Comparison of ENCODE assay signal across 17 cellular contexts in the genomic region with DNA sequence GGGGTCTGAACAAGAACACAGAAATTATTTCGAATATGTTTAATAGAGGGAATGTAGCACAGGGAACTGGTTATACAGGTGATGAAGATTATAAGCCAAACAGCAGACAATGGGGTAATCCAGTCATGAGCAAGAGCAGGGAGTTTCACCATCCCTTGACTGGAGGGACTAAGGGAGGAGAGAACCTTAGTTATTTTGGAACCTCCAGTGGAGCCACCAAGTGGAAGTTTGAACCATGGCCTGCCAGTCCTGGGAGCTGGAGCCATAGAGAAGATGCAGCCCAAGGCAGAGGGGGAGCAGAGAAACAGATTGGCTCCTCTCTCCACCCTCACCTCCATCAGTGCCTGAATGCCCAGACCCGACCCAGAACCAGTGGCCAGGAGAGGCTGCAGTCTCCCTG.
A peak's percentile ranks its signal among the peaks of the same experiment; 100 is the strongest.
DNase-seq lines count a peak whose midpoint lies in the region; ATAC-seq, FAIRE-seq and TF ChIP-seq lines count a peak whose summit lies in the region.
"Had no signal": no experiment of that assay in that cellular context is flagged by ENCODE, and none has a peak within 500 bp of the region (broad histone marks: within the 10 kb centered on the region; RNA-seq: fewer than 3 reads in every experiment).

No MANE protein-coding gene starts in this region.

- FAIRE-seq in K562 (lab: Jason Lieb, UNC): no peak
- FAIRE-seq: G401.6 had no signal

- H3K36me3 ChIP-seq in K562 (ENCODE audit: control insufficient read depth, insufficient read depth, low read length): no peaks in the 10 kb centered on the region

- BruUV-seq in K562 (replicated peaks; lab: Mats Ljungman, UMichigan): no TSS peak

- H3K27me3 Mint-ChIP-seq in H9 (ENCODE audit: low read depth): no peaks in the 10 kb centered on the region
- H3K27me3 Mint-ChIP-seq: B cell, IgD-negative memory B cell had no signal

- H3K4me3 ChIP-seq in NB4 (ENCODE audit: low read depth, low read length) (no peak overlapping the region), K562 (no peak overlapping the region)

- H3K79me2 ChIP-seq in H9 (ENCODE audit: insufficient read depth, low read length) (no peaks in the 10 kb centered on the region), K562 (ENCODE audit: control insufficient read depth, insufficient read depth, low read length) (no peaks in the 10 kb centered on the region)

- no peaks in the 10 kb centered on the region for H3K9me3 Mint-ChIP-seq in H9
- H3K9me3 Mint-ChIP-seq: IgD-negative memory B cell had no signal

- no peaks in the 10 kb centered on the region for H3K9me1 ChIP-seq in K562 (ENCODE audit: control insufficient read depth, insufficient read depth, low read length)

- no peaks in the 10 kb centered on the region for H3K27me3 ChIP-seq in H9 (ENCODE audit: insufficient read depth, low read length)
- H3K27me3 ChIP-seq in K562 (ENCODE audit: control insufficient read depth in 2 of 2, insufficient read depth in 2 of 2, low read length in 2 of 2): no peaks in the 10 kb centered on the region
- H3K27me3 ChIP-seq in foreskin keratinocyte: no peaks in the 10 kb centered on the region

- no peak overlapping the region for H2BK20ac ChIP-seq in H9 (ENCODE audit: low read depth, low read length, poor library complexity, severe bottlenecking)

- TF ChIP-seq CTCF in H9 (conservative IDR thresholded peaks at IDR 0.05) (0 out of 3 replicates have a peak, but pooled peaks have one; percentile 19), NB4 (IDR thresholded peaks at IDR 0.05; ENCODE audit: low read depth, low read length) (no peak), K562 (IDR thresholded peaks at IDR 0.05 in 2 of 3, conservative IDR thresholded peaks at IDR 0.05 in 1 of 3; ENCODE audit: insufficient read depth in 2 of 3, low read depth in 1 of 3, low read length in 3 of 3) (peak in 1 of 3 experiments; percentile 16; a peak in 1 of 6 replicates), foreskin keratinocyte (conservative IDR thresholded peaks at IDR 0.05) (no peak)

- H2AK5ac ChIP-seq in H9 (ENCODE audit: insufficient read length, low read length): no peak overlapping the region

- WGBS in H9 (ENCODE audit: extremely low coverage, insufficient read length, low lambda C conversion rate): no CpG with 5 or more reads among the region's 2 CpGs
- 0% methylated on average over 2 of the region's 2 CpGs for WGBS in K562 (ENCODE audit: insufficient coverage, low coverage, missing lambda C conversion rate)

- no peak overlapping the region for H3K4ac ChIP-seq in H9 (ENCODE audit: low read depth, low read length)

- H3K14ac ChIP-seq in H9 (ENCODE audit: insufficient read depth, low read length): no peak overlapping the region

- no peak overlapping the region for H2BK15ac ChIP-seq in H9 (ENCODE audit: low read depth, low read length)

- no peak overlapping the region for H3K56ac ChIP-seq in H9 (ENCODE audit: insufficient read length, low read depth, low read length)

- H3K23ac ChIP-seq in H9 (ENCODE audit: insufficient read length, low read depth, low read length): no peak overlapping the region

- in situ Hi-C loops in K562 (cut with MboI): no loop called here

- TF ChIP-seq EP300 in K562 (IDR thresholded peaks at IDR 0.05; ENCODE audit: low read length): no peak

- no peaks in the 10 kb centered on the region for H3K36me3 Mint-ChIP-seq in H9 (ENCODE audit: insufficient read depth in 1 of 3, low read depth in 3 of 3)
- H3K36me3 Mint-ChIP-seq: IgD-negative memory B cell had no signal

- no peak overlapping the region for H3K4me3 Mint-ChIP-seq in H9
- H3K4me3 Mint-ChIP-seq: B cell, IgD-negative memory B cell had no signal

- H3K4me1 Mint-ChIP-seq in H9: no peaks in the 10 kb centered on the region

- H3K9me3 ChIP-seq in H9 (ENCODE audit: control insufficient read depth, low read depth, low read length) (no peaks in the 10 kb centered on the region), K562 (replicated peaks; ENCODE audit: control insufficient read depth, insufficient read depth, low read depth, low read length) (no peaks in the 10 kb centered on the region)

- no peak overlapping the region for H4K5ac ChIP-seq in H9 (ENCODE audit: insufficient read length, low read depth, low read length)

- no peak for TF ChIP-seq POLR2A in NB4 (IDR thresholded peaks at IDR 0.05; ENCODE audit: extremely low read depth, insufficient read length)
- TF ChIP-seq POLR2A in K562 (conservative IDR thresholded peaks at IDR 0.05): no peak

- POLR2A ChIA-PET in K562 (lab: Yijun Ruan, JAX): interaction anchor here (1.4 kb wide), 1 partner anchor 11 kb away, joined by 5 read pairs; no protein-coding TSS in a partner anchor

- TF ChIP-seq RAD21 in K562 (CRISPR knock-in tag; conservative IDR thresholded peaks at IDR 0.05 in 1 of 2, IDR thresholded peaks at IDR 0.05 in 1 of 2): peak in 1 of 2 experiments; percentile 3; a peak in 1 of 4 replicates

- H2BK12ac ChIP-seq in H9 (ENCODE audit: insufficient read length, low read depth, low read length): no peak overlapping the region

- H3K4me2 ChIP-seq in H9 (ENCODE audit: insufficient read depth, insufficient read length, low read length) (no peak overlapping the region), K562 (ENCODE audit: insufficient read depth, low read length) (no peak overlapping the region)

- H4K20me1 ChIP-seq in H9 (ENCODE audit: control insufficient read depth, insufficient read depth, insufficient read length): no peaks in the 10 kb centered on the region
- H4K20me1 ChIP-seq in K562 (replicated peaks; ENCODE audit: control insufficient read depth, insufficient read depth, low read length): no peaks in the 10 kb centered on the region

- no peak overlapping the region for H3K27ac Mint-ChIP-seq in H9
- H3K27ac Mint-ChIP-seq: B cell, IgD-negative memory B cell had no signal

- no peaks in the 10 kb centered on the region for H3K4me1 ChIP-seq in H9 (ENCODE audit: insufficient read depth, low read length)
- no peaks in the 10 kb centered on the region for H3K4me1 ChIP-seq in K562 (replicated peaks in 1 of 2; ENCODE audit: control insufficient read depth in 2 of 2, insufficient read depth in 2 of 2, low read length in 2 of 2)
- H3K4me1 ChIP-seq in foreskin keratinocyte: no peaks in the 10 kb centered on the region

- no peak overlapping the region for H4K8ac ChIP-seq in H9 (replicated peaks; ENCODE audit: insufficient read length, low read depth, low read length)

- H3T11ph ChIP-seq in H9 (ENCODE audit: low read length): no peak overlapping the region

- no peak overlapping the region for H2AFZ ChIP-seq in H9 (ENCODE audit: low read length)
- H2AFZ ChIP-seq in K562 (ENCODE audit: low read depth, low read length): no peak overlapping the region

- H3K9ac ChIP-seq in H9 (ENCODE audit: extremely low read depth, insufficient read length, low read length) (no peak overlapping the region), K562 (ENCODE audit: insufficient read depth in 1 of 2, low read depth in 2 of 2, low read length in 2 of 2) (no peak overlapping the region)

- no peak for DNase-seq in H9
- peak; percentile 2 for DNase-seq in NB4 (ENCODE audit: low read depth)
- DNase-seq in K562 (ENCODE audit: extremely low read depth in 1 of 4, low spot score in 3 of 4): peak in 1 of 4 experiments; percentile 8
- DNase-seq in foreskin keratinocyte: no peak
- no peak for DNase-seq in NCI-H187 (lab: John Stamatoyannopoulos, UW)
- no peak for DNase-seq in activated CD4-positive, CD25-positive, alpha-beta regulatory T cell treated with anti-CD3 and anti-CD28 coated beads, Interleukin-2, amount 50 U/mL, for 72 hours
- no peak for DNase-seq in cerebellum (ENCODE audit: low spot score)
- DNase-seq: HCEC 1CT, NCI-H1105, NCI-H2081 treated with DMSO at 0.1 percent for 48 hours, NCI-H2227 treated with DMSO at 0.1 percent for 48 hours, NCI-H510A treated with DMSO at 0.1 percent for 48 hours had no signal

- no peak overlapping the region for H4K91ac ChIP-seq in H9 (ENCODE audit: insufficient read length, low read depth, low read length)

- H3K23me2 ChIP-seq in H9 (ENCODE audit: insufficient read length, low read depth, low read length, poor library complexity, severe bottlenecking): no peaks in the 10 kb centered on the region

- CTCF ChIA-PET in K562 (lab: Yijun Ruan, JAX; ENCODE audit: low intra/inter-chr PET ratio): no interaction called here

- ATAC-seq in K562 (0 out of 3 replicates have a peak, but pooled peaks have one; percentile 29), foreskin keratinocyte (peak; percentile 25), GM21526 (IDR thresholded peaks at IDR 0.05; ENCODE audit: low FRiP score, unreplicated experiment) (no peak)

- no peak overlapping the region for H3K18ac ChIP-seq in H9 (ENCODE audit: insufficient read length, low read depth, low read length)

- no peak overlapping the region for H2BK120ac ChIP-seq in H9 (ENCODE audit: low read depth, low read length, poor library complexity, severe bottlenecking)

- H3K27ac ChIP-seq in H9 (ENCODE audit: insufficient read length, low read depth, low read length) (no peak overlapping the region), K562 (ENCODE audit: extremely low read depth, low read depth, low read length) (no peak overlapping the region), foreskin keratinocyte (no peak overlapping the region)
- H3K27ac ChIP-seq: HL-60 had no signal

- no peaks in the 10 kb centered on the region for H3K79me1 ChIP-seq in H9 (ENCODE audit: insufficient read depth, low read depth, low read length, poor library complexity, severe bottlenecking)

- intact Hi-C loops in K562 (cut with micrococcal nuclease): no loop called here

- no peak overlapping the region for H2BK5ac ChIP-seq in H9 (ENCODE audit: insufficient read length, low read length)

TF ChIP-seq in K562, 482 proteins besides CTCF, POLR2A, EP300 and RAD21 (continues in another document):
- TF ChIP-seq XRCC3 (IDR thresholded peaks at IDR 0.05) (no peak), RBM22 (IDR thresholded peaks at IDR 0.05; ENCODE audit: low read depth, low read length, poor library complexity, severe bottlenecking) (no peak), ATF6 (CRISPR knock-in tag; IDR thresholded peaks at IDR 0.05) (no peak), ZNF121 (CRISPR knock-in tag; conservative IDR thresholded peaks at IDR 0.05) (no peak), NCOR1 (IDR thresholded peaks at IDR 0.05) (no peak), MAFF (IDR thresholded peaks at IDR 0.05; ENCODE audit: low read length) (no peak)
